ENCODE assay signal across 22 cellular contexts in the genomic region with DNA sequence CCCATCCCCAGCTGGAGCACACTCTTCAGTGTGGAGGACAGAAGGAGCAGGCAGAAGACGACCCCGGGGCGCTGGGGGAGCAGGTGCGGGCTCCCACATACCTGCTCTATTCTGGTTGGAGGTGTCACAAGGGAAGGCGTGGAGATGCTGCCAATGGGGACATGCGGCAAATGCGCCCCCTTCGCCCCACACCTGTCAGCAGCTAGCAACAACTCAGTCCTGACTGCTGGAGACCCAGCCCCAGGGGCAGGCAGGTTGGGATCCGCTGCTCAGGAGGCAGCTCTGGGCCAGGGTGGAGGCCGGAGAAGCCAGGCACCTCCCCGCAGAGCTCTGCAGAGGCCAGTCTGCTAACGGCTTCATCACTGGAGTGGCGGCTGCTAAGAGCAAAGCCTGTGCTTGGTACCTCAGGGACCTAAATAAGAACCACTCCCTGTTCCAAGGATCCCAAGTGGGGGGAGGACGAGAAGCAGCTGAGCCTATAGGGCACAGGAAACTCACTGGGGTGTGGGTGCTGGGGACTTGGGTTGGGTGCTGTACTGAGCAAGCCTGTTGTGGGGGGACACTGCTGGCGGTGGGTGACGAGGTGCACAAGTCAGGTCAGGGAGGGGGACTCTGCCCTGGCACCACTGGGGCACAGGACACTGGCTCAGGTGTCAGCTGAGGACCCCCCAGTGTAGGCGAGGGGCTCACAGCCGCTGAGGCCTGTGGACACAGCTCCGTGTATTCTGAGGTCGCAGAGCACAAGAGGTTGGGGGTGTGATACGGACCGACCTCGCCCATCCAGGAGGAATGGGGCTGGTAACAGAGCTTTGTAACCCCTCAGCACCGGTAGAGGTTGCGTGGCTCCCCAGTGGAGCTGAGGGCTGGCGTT. TPM values are rescaled to one million over a fixed set of nuclear protein-coding genes. Genes with fewer than 3 reads are reported as not detected.
DNase-seq lines count a peak whose midpoint lies in the region; ATAC-seq, FAIRE-seq and TF ChIP-seq lines count a peak whose summit lies in the region.
"Had no signal": no experiment of that assay in that cellular context is flagged by ENCODE, and none has a peak within 500 bp of the region (broad histone marks: within the 10 kb centered on the region; RNA-seq: fewer than 3 reads in every experiment).

No MANE protein-coding gene starts in this region.

- H3K27ac ChIP-seq in HepG2 (ENCODE audit: extremely low read length, insufficient read depth, low read length) (no peak overlapping the region), right lobe of liver (no peak overlapping the region), H1 (ENCODE audit: low read depth, low read length) (peak overlapping the region; percentile 41; the same call in 1 of the 2 replicates)
- H3K27ac ChIP-seq: ovary had no signal

- H2AFZ ChIP-seq in HepG2 (ENCODE audit: low read length) (no peak overlapping the region), H1 (ENCODE audit: low read length) (no peak overlapping the region)

- no peak overlapping the region for H2AK5ac ChIP-seq in H1 (ENCODE audit: low read depth, low read length)

- CTCF ChIA-PET in HepG2 (lab: Yijun Ruan, JAX; ENCODE audit: low intra/inter-chr PET ratio, low total read pairs): no interaction called here
- CTCF ChIA-PET in H1 (lab: Charles Lee; ENCODE audit: partially characterized antibody): interaction anchor here (0.7 to 10.9 kb wide), 10 partner anchors 11 to 158 kb away, joined by 3 to 117 read pairs (median 4); a partner anchor contains a TSS

- TF ChIP-seq CTCF in HepG2 (CRISPR knock-in tag; IDR thresholded peaks at IDR 0.05): no peak
- TF ChIP-seq CTCF in right lobe of liver (IDR thresholded peaks at IDR 0.05): no peak
- TF ChIP-seq CTCF in H1 (IDR thresholded peaks at IDR 0.05; ENCODE audit: control extremely low read depth in 1 of 3, insufficient read depth in 1 of 3, low read depth in 1 of 3, low read length in 3 of 3): no peak

- H3K36me3 Mint-ChIP-seq in activated T-cell treated with anti-CD3 and anti-CD28 coated beads, Interleukin-2, amount 50 U/mL, for 72 hours (ENCODE audit: insufficient read depth in 2 of 2): peaks cover 2 to 3% of the 10 kb centered on the region in 2 donors

- no peak overlapping the region for H3K4me3 Mint-ChIP-seq in activated T-cell treated with anti-CD3 and anti-CD28 coated beads, Interleukin-2, amount 50 U/mL, for 72 hours
- H3K4me3 Mint-ChIP-seq: activated naive CD4-positive, alpha-beta T cell treated with anti-CD3 and anti-CD28 coated beads, Interleukin-2, amount 10 ng/mL, durations not matched to agents 7 days and 5 days; T-helper 1 cell treated with Interleukin-12 subunit alpha and Interleukin-12 subunit beta and Interleukin-4 antibody, amounts not matched to agents 30 μg/mL and 1 μg/mL, for 36 hours had no signal

- 94% methylated on average over 10 of the region's 26 CpGs for WGBS in HepG2 (ENCODE audit: low lambda C conversion rate)
- WGBS in right lobe of liver (ENCODE audit: insufficient coverage, low coverage, low lambda C conversion rate, missing lambda C conversion rate): 80% methylated on average over 1 of the region's 26 CpGs
- WGBS in H1 (ENCODE audit: extremely low coverage in 1 of 2, insufficient coverage in 1 of 2, insufficient read length in 1 of 2, insufficient replicate concordance in 2 of 2, low coverage in 1 of 2, low lambda C conversion rate in 2 of 2, missing lambda C conversion rate in 1 of 2), 2 experiments: 94% methylated on average over 24 of the region's 26 CpGs; no CpG with 5 or more reads in 1 of the 2 experiments

- H3K79me1 ChIP-seq in H1 (ENCODE audit: low read depth, low read length): peaks cover 4% of the 10 kb centered on the region

- TF ChIP-seq EP300 in HepG2 (IDR thresholded peaks at IDR 0.05; ENCODE audit: low read depth in 2 of 2, low read length in 2 of 2) (no peak), HepG2 (CRISPR knock-in tag; IDR thresholded peaks at IDR 0.05; ENCODE audit: borderline replicate concordance) (no peak), H1 (IDR thresholded peaks at IDR 0.05; ENCODE audit: borderline replicate concordance in 1 of 2, low read depth in 2 of 2, low read length in 2 of 2) (no peak)

- POLR2A ChIA-PET in HepG2 (lab: Yijun Ruan, JAX) (interaction anchor here (1.3 kb wide), 1 partner anchor 32 kb away, joined by 5 read pairs; no protein-coding TSS in a partner anchor), H1 (lab: Charles Lee; ENCODE audit: partially characterized antibody) (interaction anchor here (0.7 to 3.0 kb wide), 3 partner anchors 19 to 61 kb away, joined by 3 to 14 read pairs (median 3); a partner anchor contains a TSS)

- no peak overlapping the region for H3K18ac ChIP-seq in H1 (ENCODE audit: extremely low read depth, low read length)

- peak overlapping the region; percentile 71; the same call in 1 of the 2 replicates for H4K8ac ChIP-seq in H1 (ENCODE audit: extremely low read depth, insufficient read depth, low read length)

- no peak overlapping the region for H4K5ac ChIP-seq in H1 (ENCODE audit: insufficient read length, low read depth, low read length)

- H3K56ac ChIP-seq in H1 (replicated peaks; ENCODE audit: insufficient read length, low read depth, low read length): no peak overlapping the region

- peaks cover 13% of the 10 kb centered on the region for H3K4me1 Mint-ChIP-seq in activated T-cell treated with anti-CD3 and anti-CD28 coated beads, Interleukin-2, amount 50 U/mL, for 72 hours (ENCODE audit: low read depth)

- intact Hi-C loops in HepG2 (cut with micrococcal nuclease; ENCODE audit: unreplicated experiment): no loop called here
- intact Hi-C loops in right lobe of liver (cut with DNase I): no loop called here

- H3K36me3 ChIP-seq in HepG2 (replicated peaks in 1 of 2; ENCODE audit: control insufficient read depth in 1 of 2, insufficient read depth in 2 of 2, low read length in 2 of 2) (peaks cover 3 to 13% of the 10 kb centered on the region in 2 experiments; a peak in 4 of 5 replicates), right lobe of liver (no peaks in the 10 kb centered on the region), H1 (ENCODE audit: control insufficient read depth in 2 of 4, insufficient read depth in 4 of 4, low read length in 3 of 4) (no peaks in the 10 kb centered on the region; a peak in 1 of 8 replicates)
- H3K36me3 ChIP-seq: ovary, transverse colon had no signal

- ATAC-seq in HepG2 (no peak), right lobe of liver (no peak)
- no peak for ATAC-seq in activated T-cell treated with anti-CD3 and anti-CD28 coated beads, Interleukin-2, amount 50 U/mL, for 72 hours (replicated peaks in 1 of 2)
- ATAC-seq: left cardiac atrium had no signal

- H3K9ac ChIP-seq in HepG2 (ENCODE audit: insufficient read depth, low read depth, low read length) (no peak overlapping the region), H1 (replicated peaks in 1 of 4; ENCODE audit: extremely low read depth in 1 of 4, low read depth in 3 of 4, low read length in 3 of 4) (no peak overlapping the region)

- TF ChIP-seq POLR2A in HepG2 (IDR thresholded peaks at IDR 0.05; ENCODE audit: insufficient read depth in 1 of 2, low read depth in 2 of 2, low read length in 2 of 2) (no peak), right lobe of liver (IDR thresholded peaks at IDR 0.05) (no peak), H1 (IDR thresholded peaks at IDR 0.05; ENCODE audit: control extremely low read depth in 1 of 2, low read depth in 2 of 2, low read length in 2 of 2) (no peak)

- H3K9me3 ChIP-seq in HepG2 (ENCODE audit: low read length): no peaks in the 10 kb centered on the region
- H3K9me3 ChIP-seq in right lobe of liver: no peaks in the 10 kb centered on the region
- H3K9me3 ChIP-seq in H1 (ENCODE audit: insufficient read depth in 2 of 2, low read depth in 1 of 2, low read length in 1 of 2): no peaks in the 10 kb centered on the region
- H3K9me3 ChIP-seq: ovary, transverse colon had no signal

- BruUV-seq in HepG2 (replicated peaks; lab: Mats Ljungman, UMichigan): no TSS peak

- H3K23me2 ChIP-seq in H1 (ENCODE audit: low read depth, low read length): peaks cover 12% of the 10 kb centered on the region; the same call in 1 of the 2 replicates

- H3K23ac ChIP-seq in H1 (ENCODE audit: insufficient read length): no peak overlapping the region

- no peak overlapping the region for H2BK20ac ChIP-seq in H1 (ENCODE audit: low read length)

- H3K9me3 Mint-ChIP-seq in activated T-cell treated with anti-CD3 and anti-CD28 coated beads, Interleukin-2, amount 50 U/mL, for 72 hours: peaks cover 0 to 2% of the 10 kb centered on the region in 2 donors
- H3K9me3 Mint-ChIP-seq: T-helper 1 cell treated with Interleukin-12 subunit alpha and Interleukin-12 subunit beta and Interleukin-4 antibody, amounts not matched to agents 30 μg/mL and 1 μg/mL, for 36 hours had no signal

- H3K4me2 ChIP-seq in HepG2 (ENCODE audit: low read depth, low read length) (no peak overlapping the region), H1 (ENCODE audit: insufficient read depth in 1 of 2, low read depth in 2 of 2, low read length in 2 of 2) (no peak overlapping the region)

- H3K4me1 ChIP-seq in HepG2 (ENCODE audit: insufficient read depth, low read length): peaks cover 28% of the 10 kb centered on the region
- peaks cover 0 to 7% (median 0%) of the 10 kb centered on the region in 4 donors for H3K4me1 ChIP-seq in right lobe of liver
- H3K4me1 ChIP-seq in H1 (replicated peaks in 1 of 4; ENCODE audit: control insufficient read depth in 3 of 4, insufficient read depth in 4 of 4, low read length in 3 of 4): peaks cover 0 to 9% (median 3%) of the 10 kb centered on the region in 4 experiments; a peak in 5 of 7 replicates

- H2BK12ac ChIP-seq in H1 (ENCODE audit: low read depth, low read length): no peak overlapping the region

- H3K4ac ChIP-seq in H1 (replicated peaks; ENCODE audit: insufficient read length, low read depth, low read length): no peak overlapping the region

- H3K79me2 ChIP-seq in HepG2 (ENCODE audit: insufficient read depth, low read length): peaks cover 15% of the 10 kb centered on the region
- H3K79me2 ChIP-seq in H1 (ENCODE audit: control insufficient read depth in 1 of 2, insufficient read depth in 2 of 2, low read length in 2 of 2): peaks cover 0 to 6% of the 10 kb centered on the region in 2 experiments; a peak in 2 of 4 replicates

- no peaks in the 10 kb centered on the region for H4K20me1 ChIP-seq in HepG2 (ENCODE audit: insufficient read depth, low read length)
- H4K20me1 ChIP-seq in H1 (replicated peaks in 1 of 2; ENCODE audit: control insufficient read depth in 1 of 2, insufficient read depth in 2 of 2, low read length in 2 of 2): peaks cover 9 to 18% of the 10 kb centered on the region in 2 experiments

- in situ Hi-C loops in HepG2 (cut with HindIII; ENCODE audit: extremely low pct_ligation_motif_present, low pct_unique_long_range_greater_than_20kb): no loop called here

- H3K14ac ChIP-seq in H1 (ENCODE audit: insufficient read length): no peak overlapping the region

- H3K27me3 ChIP-seq in HepG2 (ENCODE audit: control insufficient read depth in 1 of 2, insufficient read depth in 2 of 2, low read length in 2 of 2) (no peaks in the 10 kb centered on the region), right lobe of liver (no peaks in the 10 kb centered on the region), H1 (replicated peaks in 1 of 4; ENCODE audit: control insufficient read depth in 3 of 4, extremely low read depth in 1 of 4, insufficient read depth in 3 of 4, low read length in 3 of 4) (no peaks in the 10 kb centered on the region; a peak in 1 of 7 replicates)
- H3K27me3 ChIP-seq: ovary, transverse colon had no signal

- no peaks in the 10 kb centered on the region for H3K27me3 Mint-ChIP-seq in activated T-cell treated with anti-CD3 and anti-CD28 coated beads, Interleukin-2, amount 50 U/mL, for 72 hours (ENCODE audit: low read depth)
- H3K27me3 Mint-ChIP-seq: activated naive CD4-positive, alpha-beta T cell treated with anti-CD3 and anti-CD28 coated beads, Interleukin-2, amount 10 ng/mL, durations not matched to agents 7 days and 5 days had no signal

- TF ChIP-seq RAD21 in HepG2 (CRISPR knock-in tag; IDR thresholded peaks at IDR 0.05) (no peak), H1 (IDR thresholded peaks at IDR 0.05 in 1 of 2, conservative IDR thresholded peaks at IDR 0.05 in 1 of 2; ENCODE audit: low read depth in 2 of 2, low read length in 2 of 2) (no peak)

- no peak overlapping the region for H2BK120ac ChIP-seq in H1 (replicated peaks; ENCODE audit: low read depth, low read length)

- H3K4me3 ChIP-seq in HepG2 (replicated peaks in 1 of 3; ENCODE audit: insufficient read depth in 1 of 3, low read depth in 2 of 3, low read length in 3 of 3): no peak overlapping the region
- H3K4me3 ChIP-seq in right lobe of liver: no peak overlapping the region
- no peak overlapping the region for H3K4me3 ChIP-seq in H1 (ENCODE audit: extremely low read depth in 1 of 4, insufficient read depth in 2 of 4, low read depth in 3 of 4, low read length in 4 of 4)
- H3K4me3 ChIP-seq: ovary, transverse colon had no signal

- FAIRE-seq in HepG2 (lab: Jason Lieb, UNC): no peak
- FAIRE-seq in H1 (lab: Jason Lieb, UNC): no peak

- H3K27ac Mint-ChIP-seq in activated T-cell treated with anti-CD3 and anti-CD28 coated beads, Interleukin-2, amount 50 U/mL, for 72 hours: no peak overlapping the region
- H3K27ac Mint-ChIP-seq: activated naive CD4-positive, alpha-beta T cell treated with anti-CD3 and anti-CD28 coated beads, Interleukin-2, amount 10 ng/mL, durations not matched to agents 7 days and 5 days had no signal

- no peak overlapping the region for H4K91ac ChIP-seq in H1 (replicated peaks; ENCODE audit: insufficient read length, low read length)

- no peak overlapping the region for H2BK5ac ChIP-seq in H1 (ENCODE audit: low read depth, low read length)

- DNase-seq in HepG2 (ENCODE audit: low spot score): no peak
- no peak for DNase-seq in right lobe of liver
- DNase-seq in NAMALWA (ENCODE audit: low spot score): peak; percentile 55
- no peak for DNase-seq in H1 (ENCODE audit: low read depth in 1 of 2, low spot score in 2 of 2)
- DNase-seq in activated T-cell treated with anti-CD3 and anti-CD28 coated beads, Interleukin-2, amount 50 U/mL, for 72 hours: no peak
- no peak for DNase-seq in cortex of kidney (lab: John Stamatoyannopoulos, UW)
- DNase-seq in stimulated activated CD4-positive, alpha-beta T cell treated with anti-CD3 and anti-CD28 coated beads, Interleukin-12 subunit alpha, Interleukin-12 subunit beta, amount 100 ng/mL, for 4 hours: no peak
- no peak for DNase-seq in T-helper 9 cell
- DNase-seq: activated CD4-positive, CD25-positive, alpha-beta regulatory T cell treated with anti-CD3 and anti-CD28 coated beads, Interleukin-2, amount 50 U/mL, for 72 hours; activated CD8-positive, alpha-beta memory T cell treated with anti-CD3 and anti-CD28 coated beads, Interleukin-2, amount 50 U/mL, for 48 hours; activated naive CD4-positive, alpha-beta T cell treated with anti-CD3 and anti-CD28 coated beads, Interleukin-2, amount 10 ng/mL, durations not matched to agents 7 days and 5 days; effector CD4-positive, alpha-beta T cell; GOT3; hypothalamus; left cardiac atrium; NCI-H1048; ovary had no signal

- no peak overlapping the region for H2BK15ac ChIP-seq in H1 (ENCODE audit: low read length)

RNA-seq across cellular contexts. Expression of a gene that starts 19.2 kb away (rescaled TPM):
- total RNA-seq in HepG2 (2016; rRNA removed; fragmentation: Illumina TruSeq; extraction: Trizol): 0.84 and 2.0 TPM in 2 replicates
- 0.91 and 1.1 TPM in 2 replicates for total RNA-seq in HepG2 (2016; cell fraction: cytosol; rRNA removed; fragmentation: Illumina TruSeq; extraction: Trizol; ENCODE audit: low read depth)
- 0.89 and 1.2 TPM in 2 replicates for total RNA-seq in HepG2 (2016; cell fraction: insoluble cytoplasmic fraction; rRNA removed; fragmentation: Illumina TruSeq; extraction: Trizol)
- 1.9 and 2.7 TPM in 2 replicates for total RNA-seq in HepG2 (2016; cell fraction: membrane; rRNA removed; fragmentation: Illumina TruSeq; extraction: Trizol)
- 1.1 and 3.4 TPM in 2 replicates for total RNA-seq in HepG2 (2016; cell fraction: nucleus; rRNA removed; fragmentation: Illumina TruSeq; extraction: Trizol)
- 15.9 and 17.2 TPM in 2 replicates for polyA plus RNA-seq in HepG2 (2011; rRNA removed)
- polyA plus RNA-seq in HepG2 (2011; cell fraction: cytosol; rRNA removed): 11.4 and 22.4 TPM in 2 replicates
- polyA plus RNA-seq in HepG2 (2011; cell fraction: nucleus; rRNA removed): 18.2 and 25.0 TPM in 2 replicates
- 4.5 and 5.3 TPM in 2 replicates for polyA plus RNA-seq in HepG2 (2012)
- 2.1 and 2.2 TPM in 2 replicates for polyA plus RNA-seq in HepG2 (2016; cell fraction: cytosol; fragmentation: Illumina TruSeq; extraction: Trizol; ENCODE audit: low read depth)
- 0.78 and 1.3 TPM in 2 replicates for polyA plus RNA-seq in HepG2 (2016; cell fraction: insoluble cytoplasmic fraction; fragmentation: Illumina TruSeq; extraction: Trizol; ENCODE audit: low read depth)
- polyA plus RNA-seq in HepG2 (2016; cell fraction: membrane; fragmentation: Illumina TruSeq; extraction: Trizol; ENCODE audit: low read depth): 2.3 and 3.4 TPM in 2 replicates
- polyA plus RNA-seq in HepG2 (2016; cell fraction: nucleus; fragmentation: Illumina TruSeq; extraction: Trizol; ENCODE audit: insufficient read depth, low read depth): 2.2 and 2.5 TPM in 2 replicates
- 0.87 and 47.8 TPM in 2 replicates for polyA minus RNA-seq in HepG2 (2011; rRNA and poly(A)+ RNA removed; ENCODE audit: low replicate concordance)
- 6.9 and 9.1 TPM in 2 replicates for polyA minus RNA-seq in HepG2 (2011; cell fraction: cytosol; rRNA and poly(A)+ RNA removed)
- polyA minus RNA-seq in HepG2 (2011; cell fraction: nucleus; rRNA and poly(A)+ RNA removed): 9.3 and 14.0 TPM in 2 replicates
- 10 to 100 TPM; 13.3 to 45.3 (median 22.8) TPM for total RNA-seq in right lobe of liver
- total RNA-seq in H1 (2021; fragmentation: NEBNext Ultra II Directional; extraction: Animal tissue kit (Norgen Biotek cat#: 25700)): 0.54 and 1.8 TPM in 2 replicates
- 2.7 and 3.9 TPM in 2 replicates for polyA plus RNA-seq in H1 (2011; rRNA removed)
- polyA plus RNA-seq in H1 (2011; cell fraction: cytosol; rRNA removed): 2.5 TPM
- 3.3 TPM for polyA plus RNA-seq in H1 (2011; cell fraction: nucleus; rRNA removed)
- polyA plus RNA-seq in H1 (2012, experiment 1 of 2): 0.62 to 1.8 TPM (median 1.3 TPM) in 4 replicates
- polyA plus RNA-seq in H1 (2012, experiment 2 of 2): 2.0 TPM
- polyA plus RNA-seq in H1 (2013, experiment 1 of 2): 1.1 TPM
- polyA plus RNA-seq in H1 (2013, experiment 2 of 2): 0.79 TPM
- polyA minus RNA-seq in H1 (2011; rRNA and poly(A)+ RNA removed): 2.9 and 4.5 TPM in 2 replicates
- 0.81 TPM for polyA minus RNA-seq in H1 (2011; cell fraction: cytosol; rRNA and poly(A)+ RNA removed)
- 3.9 TPM for polyA minus RNA-seq in H1 (2011; cell fraction: nucleus; rRNA and poly(A)+ RNA removed)
- total RNA-seq in activated T-cell treated with anti-CD3 and anti-CD28 coated beads, Interleukin-2, amount 50 U/mL, for 72 hours: 1 to 10 TPM in 1 of 2 donors, under 1 TPM in 1; 0.91 to 2.7 TPM

RNA-seq across cellular contexts. Expression of a gene that starts 42.1 kb away (rescaled TPM):
- total RNA-seq in HepG2 (2016; rRNA removed; fragmentation: Illumina TruSeq; extraction: Trizol): 11.7 and 31.7 TPM in 2 replicates
- total RNA-seq in HepG2 (2016; cell fraction: cytosol; rRNA removed; fragmentation: Illumina TruSeq; extraction: Trizol; ENCODE audit: low read depth): 6.8 and 8.3 TPM in 2 replicates
- 10.2 and 31.7 TPM in 2 replicates for total RNA-seq in HepG2 (2016; cell fraction: insoluble cytoplasmic fraction; rRNA removed; fragmentation: Illumina TruSeq; extraction: Trizol)
- 10.9 and 11.0 TPM in 2 replicates for total RNA-seq in HepG2 (2016; cell fraction: membrane; rRNA removed; fragmentation: Illumina TruSeq; extraction: Trizol)
- 35.8 and 47.0 TPM in 2 replicates for total RNA-seq in HepG2 (2016; cell fraction: nucleus; rRNA removed; fragmentation: Illumina TruSeq; extraction: Trizol)
- polyA plus RNA-seq in HepG2 (2011; rRNA removed): 19.5 and 32.7 TPM in 2 replicates
- polyA plus RNA-seq in HepG2 (2011; cell fraction: cytosol; rRNA removed): 9.5 and 22.3 TPM in 2 replicates
- 171 and 205 TPM in 2 replicates for polyA plus RNA-seq in HepG2 (2011; cell fraction: nucleus; rRNA removed)
- polyA plus RNA-seq in HepG2 (2012): 20.0 and 28.3 TPM in 2 replicates
- 5.5 and 6.2 TPM in 2 replicates for polyA plus RNA-seq in HepG2 (2016; cell fraction: cytosol; fragmentation: Illumina TruSeq; extraction: Trizol; ENCODE audit: low read depth)
- 14.3 and 20.7 TPM in 2 replicates for polyA plus RNA-seq in HepG2 (2016; cell fraction: insoluble cytoplasmic fraction; fragmentation: Illumina TruSeq; extraction: Trizol; ENCODE audit: low read depth)
- 8.5 and 9.6 TPM in 2 replicates for polyA plus RNA-seq in HepG2 (2016; cell fraction: membrane; fragmentation: Illumina TruSeq; extraction: Trizol; ENCODE audit: low read depth)
- polyA plus RNA-seq in HepG2 (2016; cell fraction: nucleus; fragmentation: Illumina TruSeq; extraction: Trizol; ENCODE audit: insufficient read depth, low read depth): 135 and 137 TPM in 2 replicates
- 66.3 TPM in 1 of 2 replicates, not detected in the other for polyA minus RNA-seq in HepG2 (2011; rRNA and poly(A)+ RNA removed; ENCODE audit: low replicate concordance)
- polyA minus RNA-seq in HepG2 (2011; cell fraction: cytosol; rRNA and poly(A)+ RNA removed): 26.5 and 32.3 TPM in 2 replicates
- 88.4 and 113 TPM in 2 replicates for polyA minus RNA-seq in HepG2 (2011; cell fraction: nucleus; rRNA and poly(A)+ RNA removed)
- not detected for total RNA-seq in right lobe of liver
- not detected in 2 replicates for total RNA-seq in H1 (2021; fragmentation: NEBNext Ultra II Directional; extraction: Animal tissue kit (Norgen Biotek cat#: 25700))
- polyA plus RNA-seq in H1 (2011; rRNA removed): 0.05 TPM in 1 of 2 replicates, not detected in the other
- polyA plus RNA-seq in H1 (2011; cell fraction: cytosol; rRNA removed): 0.04 TPM
- 0.16 TPM for polyA plus RNA-seq in H1 (2011; cell fraction: nucleus; rRNA removed)
- polyA plus RNA-seq in H1 (2012, experiment 1 of 2): 0.08 to 0.14 TPM (median 0.13 TPM) in 3 of 4 replicates, not detected in the other
- not detected for polyA plus RNA-seq in H1 (2012, experiment 2 of 2)
- polyA plus RNA-seq in H1 (2013, experiment 1 of 2): not detected
- 0.04 TPM for polyA plus RNA-seq in H1 (2013, experiment 2 of 2)
- polyA minus RNA-seq in H1 (2011; rRNA and poly(A)+ RNA removed): not detected in 2 replicates
- not detected for polyA minus RNA-seq in H1 (2011; cell fraction: cytosol; rRNA and poly(A)+ RNA removed)
- not detected for polyA minus RNA-seq in H1 (2011; cell fraction: nucleus; rRNA and poly(A)+ RNA removed)
- total RNA-seq in activated T-cell treated with anti-CD3 and anti-CD28 coated beads, Interleukin-2, amount 50 U/mL, for 72 hours: not detected
- total RNA-seq: A673, HT1080, left cardiac atrium, skeletal muscle tissue had no signal

RNA-seq across cellular contexts. Expression of a gene that starts 49.8 kb away (rescaled TPM):
- 6.5 and 11.5 TPM in 2 replicates for total RNA-seq in HepG2 (2016; rRNA removed; fragmentation: Illumina TruSeq; extraction: Trizol)
- 2.6 and 3.0 TPM in 2 replicates for total RNA-seq in HepG2 (2016; cell fraction: cytosol; rRNA removed; fragmentation: Illumina TruSeq; extraction: Trizol; ENCODE audit: low read depth)
- 7.4 and 15.2 TPM in 2 replicates for total RNA-seq in HepG2 (2016; cell fraction: insoluble cytoplasmic fraction; rRNA removed; fragmentation: Illumina TruSeq; extraction: Trizol)
- 7.6 and 8.2 TPM in 2 replicates for total RNA-seq in HepG2 (2016; cell fraction: membrane; rRNA removed; fragmentation: Illumina TruSeq; extraction: Trizol)
- total RNA-seq in HepG2 (2016; cell fraction: nucleus; rRNA removed; fragmentation: Illumina TruSeq; extraction: Trizol): 21.5 and 23.4 TPM in 2 replicates
- polyA plus RNA-seq in HepG2 (2011; rRNA removed): 21.0 and 21.7 TPM in 2 replicates
- polyA plus RNA-seq in HepG2 (2011; cell fraction: cytosol; rRNA removed): 12.5 and 14.3 TPM in 2 replicates
- 59.5 and 79.7 TPM in 2 replicates for polyA plus RNA-seq in HepG2 (2011; cell fraction: nucleus; rRNA removed)
- 14.5 and 16.2 TPM in 2 replicates for polyA plus RNA-seq in HepG2 (2012)
- 2.2 and 2.3 TPM in 2 replicates for polyA plus RNA-seq in HepG2 (2016; cell fraction: cytosol; fragmentation: Illumina TruSeq; extraction: Trizol; ENCODE audit: low read depth)
- polyA plus RNA-seq in HepG2 (2016; cell fraction: insoluble cytoplasmic fraction; fragmentation: Illumina TruSeq; extraction: Trizol; ENCODE audit: low read depth): 11.0 and 11.3 TPM in 2 replicates
- polyA plus RNA-seq in HepG2 (2016; cell fraction: membrane; fragmentation: Illumina TruSeq; extraction: Trizol; ENCODE audit: low read depth): 3.6 and 3.8 TPM in 2 replicates
- 32.8 and 35.0 TPM in 2 replicates for polyA plus RNA-seq in HepG2 (2016; cell fraction: nucleus; fragmentation: Illumina TruSeq; extraction: Trizol; ENCODE audit: insufficient read depth, low read depth)
- polyA minus RNA-seq in HepG2 (2011; rRNA and poly(A)+ RNA removed; ENCODE audit: low replicate concordance): 12.8 and 23.5 TPM in 2 replicates
- 3.6 and 5.4 TPM in 2 replicates for polyA minus RNA-seq in HepG2 (2011; cell fraction: cytosol; rRNA and poly(A)+ RNA removed)
- polyA minus RNA-seq in HepG2 (2011; cell fraction: nucleus; rRNA and poly(A)+ RNA removed): 50.6 and 61.9 TPM in 2 replicates
- total RNA-seq in right lobe of liver: 1 to 10 TPM; 3.2 to 6.5 (median 4.0) TPM
- total RNA-seq in H1 (2021; fragmentation: NEBNext Ultra II Directional; extraction: Animal tissue kit (Norgen Biotek cat#: 25700)): 7.9 and 9.0 TPM in 2 replicates
- polyA plus RNA-seq in H1 (2011; rRNA removed): 3.9 and 5.8 TPM in 2 replicates
- 5.7 TPM for polyA plus RNA-seq in H1 (2011; cell fraction: cytosol; rRNA removed)
- 8.0 TPM for polyA plus RNA-seq in H1 (2011; cell fraction: nucleus; rRNA removed)
- 5.4 to 7.9 TPM (median 6.1 TPM) in 4 replicates for polyA plus RNA-seq in H1 (2012, experiment 1 of 2)
- polyA plus RNA-seq in H1 (2012, experiment 2 of 2): 3.6 TPM
- polyA plus RNA-seq in H1 (2013, experiment 1 of 2): 7.3 TPM
- 7.1 TPM for polyA plus RNA-seq in H1 (2013, experiment 2 of 2)
- polyA minus RNA-seq in H1 (2011; rRNA and poly(A)+ RNA removed): 4.2 and 7.6 TPM in 2 replicates
- polyA minus RNA-seq in H1 (2011; cell fraction: cytosol; rRNA and poly(A)+ RNA removed): 3.3 TPM
- polyA minus RNA-seq in H1 (2011; cell fraction: nucleus; rRNA and poly(A)+ RNA removed): 13.6 TPM
- total RNA-seq in activated T-cell treated with anti-CD3 and anti-CD28 coated beads, Interleukin-2, amount 50 U/mL, for 72 hours: 10 to 100 TPM; 20.8 to 28.4 TPM
